8 cellular contexts compared by ENCODE assay signal in the genomic region with DNA sequence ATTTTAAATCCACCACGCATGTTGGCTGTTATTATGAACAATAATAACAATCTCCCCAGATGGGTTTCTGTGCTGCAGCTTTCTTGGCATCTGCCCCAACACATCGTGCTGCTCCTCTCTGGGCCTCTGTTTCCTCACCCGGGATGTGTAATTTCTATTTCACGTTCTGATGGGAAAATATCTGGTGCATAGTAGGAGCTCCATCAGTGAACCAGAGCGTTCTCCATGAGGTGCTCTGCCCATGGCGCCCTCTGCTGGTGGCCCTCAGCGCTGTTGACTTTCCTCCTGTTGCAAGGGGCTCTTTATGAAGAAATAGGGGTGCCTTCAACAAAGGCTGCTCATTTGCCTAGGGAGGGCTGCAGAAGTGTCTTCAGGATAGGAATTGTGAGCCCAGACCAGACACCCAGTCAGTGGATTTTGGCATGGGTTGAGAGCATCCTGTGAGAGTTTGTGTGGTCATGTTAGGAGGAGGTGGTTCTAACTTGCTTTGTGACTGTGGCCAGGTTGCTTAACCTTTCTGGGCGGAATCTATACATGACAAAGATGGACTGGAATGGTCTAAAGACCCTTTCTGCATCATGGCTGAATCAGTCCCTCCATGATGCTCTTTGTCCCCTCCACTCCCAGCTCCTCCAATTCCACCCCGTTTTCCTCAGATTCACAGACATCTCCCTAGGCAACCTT. TPM values are rescaled to one million over a fixed set of nuclear protein-coding genes. Genes with fewer than 3 reads are reported as not detected.
DNase-seq lines count a peak whose midpoint lies in the region; ATAC-seq and TF ChIP-seq lines count a peak whose summit lies in the region.

No MANE protein-coding gene starts in this region.

- DNase-seq in Caco-2 (peak in 1 of 2 experiments; percentile 60), HuH-7.5 (ENCODE audit: low spot score) (peak; percentile 77), lung microvascular endothelial cell (ENCODE audit: low read depth in 2 of 2) (peak; percentile 55 to 66), DMS153 (lab: John Stamatoyannopoulos, UW) (no peak)
- DNase-seq in activated CD4-positive, CD25-positive, alpha-beta regulatory T cell treated with anti-CD3 and anti-CD28 coated beads, Interleukin-2, amount 50 U/mL, for 16 hours (ENCODE audit: low read depth, low spot score): peak; percentile 28
- peak; percentile 26 to 39 for DNase-seq in central memory CD8-positive, alpha-beta T cell (ENCODE audit: low spot score in 2 of 2)
- peak; percentile 21 to 39 for DNase-seq in stimulated activated CD8-positive, alpha-beta memory T cell treated with anti-CD3 and anti-CD28 coated beads, Interleukin-7, amount 100 ng/mL, for 1 hour (ENCODE audit: low read depth in 2 of 2)

- no peaks in the 10 kb centered on the region for H3K9me3 ChIP-seq in Caco-2

- H3K4me1 Mint-ChIP-seq in Caco-2 (ENCODE audit: low read depth, unreplicated experiment): no peaks in the 10 kb centered on the region
- H3K4me1 Mint-ChIP-seq in central memory CD8-positive, alpha-beta T cell: peaks cover 18% of the 10 kb centered on the region

- CTCF ChIA-PET in Caco-2 (lab: Charles Lee): interaction anchor here (0.6 to 1.4 kb wide), 6 partner anchors 8 to 226 kb away, joined by 3 to 10 read pairs (median 3); a partner anchor contains a TSS

- intact Hi-C loops in Caco-2 (cut with micrococcal nuclease; ENCODE audit: unreplicated experiment): loop anchor here (1.0 to 5.0 kb wide), 3 partner anchors 14 to 106 kb away; a partner anchor contains a TSS

- no peak overlapping the region for H3K27ac Mint-ChIP-seq in Caco-2 (ENCODE audit: unreplicated experiment)
- H3K27ac Mint-ChIP-seq in central memory CD8-positive, alpha-beta T cell (ENCODE audit: low read depth): no peak overlapping the region

- POLR2A ChIA-PET in Caco-2 (lab: Charles Lee): interaction anchor here (0.5 kb wide), 1 partner anchor 16 kb away, joined by 3 read pairs; no protein-coding TSS in a partner anchor

- H3K9me3 Mint-ChIP-seq in Caco-2 (ENCODE audit: unreplicated experiment): no peaks in the 10 kb centered on the region
- no peaks in the 10 kb centered on the region for H3K9me3 Mint-ChIP-seq in central memory CD8-positive, alpha-beta T cell

- H3K27me3 Mint-ChIP-seq in Caco-2 (ENCODE audit: insufficient read depth, unreplicated experiment): peaks cover 17% of the 10 kb centered on the region
- H3K27me3 Mint-ChIP-seq in central memory CD8-positive, alpha-beta T cell: peaks cover 82% of the 10 kb centered on the region

- no peak overlapping the region for H3K4me3 Mint-ChIP-seq in Caco-2 (ENCODE audit: unreplicated experiment)
- H3K4me3 Mint-ChIP-seq in central memory CD8-positive, alpha-beta T cell: no peak overlapping the region

- H3K36me3 ChIP-seq in Caco-2 (ENCODE audit: control insufficient read depth, insufficient read depth, low read length): no peaks in the 10 kb centered on the region

- no peaks in the 10 kb centered on the region for H3K27me3 ChIP-seq in Caco-2 (replicated peaks; ENCODE audit: control insufficient read depth, insufficient read depth, low read length)

- TF ChIP-seq CTCF in Caco-2 (IDR thresholded peaks at IDR 0.05; ENCODE audit: insufficient read depth in 1 of 2, low read depth in 1 of 2, low read length in 1 of 2, severe bottlenecking in 1 of 2, unreplicated experiment in 1 of 2): peak; percentile 67 to 85

- BruUV-seq in Caco-2 (replicated peaks; lab: Mats Ljungman, UMichigan): no TSS peak

- no peak for ATAC-seq in central memory CD8-positive, alpha-beta T cell (replicated peaks; ENCODE audit: extremely low read depth, poor library complexity, severe bottlenecking)
- ATAC-seq in HG03159 (IDR thresholded peaks at IDR 0.05; ENCODE audit: unreplicated experiment): no peak

- no peak overlapping the region for H3K4me3 ChIP-seq in Caco-2 (ENCODE audit: low read depth, low read length)

- H3K4me1 ChIP-seq in Caco-2: no peaks in the 10 kb centered on the region

- H3K36me3 Mint-ChIP-seq in Caco-2 (ENCODE audit: insufficient read depth, unreplicated experiment): no peaks in the 10 kb centered on the region
- peaks cover 3% of the 10 kb centered on the region for H3K36me3 Mint-ChIP-seq in central memory CD8-positive, alpha-beta T cell (ENCODE audit: insufficient read depth)

RNA-seq across cellular contexts. Expression of a gene that starts 8.1 kb away (rescaled TPM):
- not detected in 2 replicates for total RNA-seq in Caco-2 (2022)
- not detected in 2 replicates for total RNA-seq in lung microvascular endothelial cell

RNA-seq across cellular contexts. Expression of a gene that starts 14.5 kb away (rescaled TPM):
- total RNA-seq in Caco-2 (2022): 32.5 and 33.7 TPM in 2 replicates
- total RNA-seq in lung microvascular endothelial cell: 21.2 and 25.7 TPM in 2 replicates

RNA-seq across cellular contexts. Expression of a gene that starts 57.4 kb away (rescaled TPM):
- total RNA-seq in Caco-2 (2022) (not detected in 2 replicates), lung microvascular endothelial cell (0.60 and 0.87 TPM in 2 replicates)
